In the genomic region with DNA sequence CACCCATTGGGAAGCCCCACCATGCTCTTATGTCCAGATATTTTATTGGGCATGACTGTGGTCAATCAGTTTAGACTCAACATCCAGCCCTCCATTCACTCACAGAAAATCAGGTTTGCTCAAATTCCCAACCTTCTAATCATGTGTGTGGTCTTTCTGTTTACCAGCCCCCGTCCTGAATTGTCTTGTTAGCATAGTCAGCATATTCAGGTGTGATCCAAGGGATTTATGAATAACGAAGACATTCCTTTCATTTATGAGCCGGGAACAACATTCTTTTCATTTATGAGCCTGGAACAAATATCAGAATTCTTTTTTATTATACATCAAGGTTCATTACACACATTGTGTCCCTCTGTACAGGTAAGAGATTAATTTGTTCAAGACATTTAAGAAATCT, we compare ENCODE assay signal across 28 cellular contexts.
"Had no signal": no experiment of that assay in that cellular context is flagged by ENCODE, and none has a peak within 500 bp of the region (broad histone marks: within the 10 kb centered on the region; RNA-seq: fewer than 3 reads in every experiment).

No MANE protein-coding gene starts in this region.

- H3K36me3 ChIP-seq: colonic mucosa, esophagus muscularis mucosa, esophagus squamous epithelium, gastrocnemius medialis, gastroesophageal sphincter, heart left ventricle, heart right ventricle had no signal

- H3K27ac ChIP-seq: colonic mucosa, coronary artery, dorsolateral prefrontal cortex, epithelial cell of prostate, esophagus muscularis mucosa, esophagus squamous epithelium, foreskin keratinocyte, gastrocnemius medialis, gastroesophageal sphincter, heart left ventricle, heart right ventricle had no signal

- H3K4me3 ChIP-seq: colonic mucosa, coronary artery, dorsolateral prefrontal cortex, esophagus muscularis mucosa, esophagus squamous epithelium, gastrocnemius medialis, gastroesophageal sphincter, heart left ventricle, heart right ventricle had no signal

- H3K27me3 ChIP-seq: colonic mucosa, dorsolateral prefrontal cortex, esophagus muscularis mucosa, esophagus squamous epithelium, foreskin keratinocyte, gastrocnemius medialis, gastroesophageal sphincter, heart left ventricle, heart right ventricle had no signal

- H3K4me1 ChIP-seq: colonic mucosa, esophagus muscularis mucosa, esophagus squamous epithelium, foreskin keratinocyte, gastrocnemius medialis, gastroesophageal sphincter, heart left ventricle, heart right ventricle had no signal

- ATAC-seq: effector memory CD8-positive, alpha-beta T cell; esophagus mucosa; foreskin keratinocyte; gastrocnemius medialis; gastroesophageal sphincter; heart left ventricle; heart right ventricle had no signal

- FAIRE-seq: colon, endometrium, endothelial cell of umbilical vein, frontal cortex had no signal

- DNase-seq: colonic mucosa; cortex of kidney; dermis blood vessel endothelial cell; dorsolateral prefrontal cortex; effector CD4-positive, alpha-beta T cell; effector CD8-positive, alpha-beta T cell; effector memory CD4-positive, alpha-beta T cell; effector memory CD8-positive, alpha-beta T cell; endodermal cell; erythroblast; esophagus squamous epithelium; foreskin fibroblast; foreskin keratinocyte; foreskin melanocyte; gastrocnemius medialis; glutamatergic neuron; head of caudate nucleus; heart left ventricle; heart right ventricle had no signal

- H3K9me3 ChIP-seq: colonic mucosa, esophagus squamous epithelium, gastrocnemius medialis had no signal
